In genomic region chr9:98217255-98217654, GRCh38 we compare ENCODE assay signal across 18 cellular contexts.
"Had no signal": no experiment of that assay in that cellular context is flagged by ENCODE, and none has a peak within 500 bp of the region (broad histone marks: within the 10 kb centered on the region; RNA-seq: fewer than 3 reads in every experiment).

No MANE protein-coding gene starts in this region.

- H3K27ac Mint-ChIP-seq: activated CD4-positive, alpha-beta T cell treated with anti-CD3 and anti-CD28 coated beads for 36 hours; activated naive CD8-positive, alpha-beta T cell; T-helper 2 cell treated with Interferon-gamma antibody and Interleukin-4, amounts not matched to agents 5 μg/mL and 100 μg/mL, for 36 hours had no signal

- H2AFZ ChIP-seq: hepatocyte had no signal

- H3K27me3 ChIP-seq: hepatocyte, right atrium auricular region, testis had no signal

- H3K27ac ChIP-seq: hepatocyte, prostate gland, right atrium auricular region, testis had no signal

- H3K27me3 Mint-ChIP-seq: activated CD4-positive, alpha-beta T cell treated with anti-CD3 and anti-CD28 coated beads for 36 hours; activated naive CD8-positive, alpha-beta T cell; stimulated activated naive CD8-positive, alpha-beta T cell treated with anti-CD3 and anti-CD28 coated beads, Interleukin-15, amount 100 ng/mL, for 72 hours had no signal

- FAIRE-seq: islet of Langerhans, TTC549 had no signal

- H3K9me3 ChIP-seq: prostate gland, right atrium auricular region, testis had no signal

- ATAC-seq: activated CD4-positive, alpha-beta T cell treated with anti-CD3 and anti-CD28 coated beads for 36 hours; left colon; stimulated activated naive CD8-positive, alpha-beta T cell treated with anti-CD3 and anti-CD28 coated beads, Interleukin-15, amount 100 ng/mL, for 72 hours had no signal

- H3K9me3 Mint-ChIP-seq: stimulated activated naive CD8-positive, alpha-beta T cell treated with anti-CD3 and anti-CD28 coated beads, Interleukin-15, amount 100 ng/mL, for 72 hours; T-helper 2 cell treated with Interferon-gamma antibody and Interleukin-4, amounts not matched to agents 5 μg/mL and 100 μg/mL, for 36 hours had no signal

- H3K4me1 ChIP-seq: prostate gland, right atrium auricular region had no signal

- H3K4me2 ChIP-seq: hepatocyte had no signal

- H3K79me2 ChIP-seq: hepatocyte had no signal

- H3K4me1 Mint-ChIP-seq: activated CD4-positive, alpha-beta T cell treated with anti-CD3 and anti-CD28 coated beads for 36 hours; stimulated activated naive CD8-positive, alpha-beta T cell treated with anti-CD3 and anti-CD28 coated beads, Interleukin-15, amount 100 ng/mL, for 72 hours had no signal

- H3K4me3 Mint-ChIP-seq: activated CD4-positive, alpha-beta T cell treated with anti-CD3 and anti-CD28 coated beads for 36 hours; activated naive CD8-positive, alpha-beta T cell; stimulated activated naive CD8-positive, alpha-beta T cell treated with anti-CD3 and anti-CD28 coated beads, Interleukin-15, amount 100 ng/mL, for 72 hours; T-helper 2 cell treated with Interferon-gamma antibody and Interleukin-4, amounts not matched to agents 5 μg/mL and 100 μg/mL, for 36 hours had no signal

- H3K4me3 ChIP-seq: hepatocyte, lung, prostate gland, right atrium auricular region, skin epidermis, testis had no signal

- DNase-seq: activated CD4-positive, alpha-beta T cell treated with anti-CD3 and anti-CD28 coated beads for 36 hours; activated CD4-positive, alpha-beta T cell treated with anti-CD3 and anti-CD28 coated beads, Interleukin-2, amount 50 U/mL, for 48 hours; dermis blood vessel endothelial cell; effector memory CD4-positive, alpha-beta T cell; left colon; stimulated activated CD4-positive, alpha-beta T cell treated with anti-CD3 and anti-CD28 coated beads, Interleukin-15, amount 100 ng/mL, for 24 hours; stimulated activated CD4-positive, alpha-beta T cell treated with anti-CD3 and anti-CD28 coated beads, Interleukin-2, amount 100 ng/mL, for 48 hours; stimulated activated naive CD8-positive, alpha-beta T cell treated with anti-CD3 and anti-CD28 coated beads, Interleukin-15, amount 100 ng/mL, for 72 hours; testis had no signal
